In genomic region chr10:98445200-98445812, GRCh38 we compare ENCODE assay signal across 10 cellular contexts. TPM values are rescaled to one million over a fixed set of nuclear protein-coding genes. Genes with fewer than 3 reads are reported as not detected.
DNase-seq lines count a peak whose midpoint lies in the region; ATAC-seq and TF ChIP-seq lines count a peak whose summit lies in the region.
"Had no signal": no experiment of that assay in that cellular context is flagged by ENCODE, and none has a peak within 500 bp of the region (broad histone marks: within the 10 kb centered on the region; RNA-seq: fewer than 3 reads in every experiment).

No MANE protein-coding gene starts in this region.

- no peak for DNase-seq in DND-41
- DNase-seq in progenitor cell of endocrine pancreas (ENCODE audit: low spot score, unreplicated experiment): no peak
- DNase-seq in NCI-H146 treated with DMSO at 0.1 percent for 48 hours (lab: John Stamatoyannopoulos, UW; ENCODE audit: unreplicated experiment): no peak
- no peak for DNase-seq in LoVo (ENCODE audit: low spot score)
- DNase-seq in NCI-H2196 treated with DMSO at 0.1 percent for 48 hours (lab: John Stamatoyannopoulos, UW; ENCODE audit: unreplicated experiment): no peak

- H3K9ac ChIP-seq in DND-41 (ENCODE audit: low read depth, low read length) (peak overlapping the region; percentile 84), OCI-LY3 (ENCODE audit: low read length) (peak overlapping the region; percentile 88), endocrine pancreas (ENCODE audit: control insufficient read depth, insufficient read depth, low read length) (no peak overlapping the region)

- H3K27ac Mint-ChIP-seq in progenitor cell of endocrine pancreas: peak overlapping the region; percentile 93

- no peaks in the 10 kb centered on the region for H3K9me3 ChIP-seq in DND-41 (ENCODE audit: insufficient read depth, low read length, severe bottlenecking)
- H3K9me3 ChIP-seq in OCI-LY3 (ENCODE audit: insufficient read depth, low read length): no peaks in the 10 kb centered on the region
- no peaks in the 10 kb centered on the region for H3K9me3 ChIP-seq in endocrine pancreas (ENCODE audit: control insufficient read depth, low read length)
- H3K9me3 ChIP-seq: mucosa of descending colon, thyroid gland had no signal

- no peak for ATAC-seq in DND-41 (ENCODE audit: insufficient read depth, low read depth)
- ATAC-seq in HG02642 (IDR thresholded peaks at IDR 0.05; ENCODE audit: poor library complexity, unreplicated experiment): no peak

- peaks cover 8% of the 10 kb centered on the region for H3K4me1 Mint-ChIP-seq in progenitor cell of endocrine pancreas (ENCODE audit: low read depth)

- peak overlapping the region; percentile 85 for H3K4me3 Mint-ChIP-seq in progenitor cell of endocrine pancreas (ENCODE audit: low read depth)

- H3K36me3 Mint-ChIP-seq in progenitor cell of endocrine pancreas (ENCODE audit: insufficient read depth): peaks cover 19% of the 10 kb centered on the region

- peaks cover 32% of the 10 kb centered on the region for H3K4me1 ChIP-seq in DND-41 (ENCODE audit: insufficient read depth, low read length)
- peaks cover 34% of the 10 kb centered on the region for H3K4me1 ChIP-seq in OCI-LY3 (ENCODE audit: low read length)
- H3K4me1 ChIP-seq in endocrine pancreas (ENCODE audit: control insufficient read depth, insufficient read depth, low read length): peaks cover 4% of the 10 kb centered on the region

- H3K4me3 ChIP-seq in DND-41 (ENCODE audit: low read depth in 1 of 2, low read length in 2 of 2): peak overlapping the region in 1 of 2 experiments; percentile 99; a peak in 2 of 4 replicates
- H3K4me3 ChIP-seq in OCI-LY3 (ENCODE audit: low read length): peak overlapping the region; percentile 88
- peak overlapping the region; percentile 43 for H3K4me3 ChIP-seq in endocrine pancreas (ENCODE audit: control insufficient read depth, insufficient read depth, low read length)

- H3K27me3 ChIP-seq in DND-41 (ENCODE audit: insufficient read depth, low read length, poor library complexity) (peaks cover under 1% of the 10 kb centered on the region), OCI-LY3 (ENCODE audit: low read depth, low read length) (no peaks in the 10 kb centered on the region), endocrine pancreas (ENCODE audit: control insufficient read depth, insufficient read depth, low read length) (no peaks in the 10 kb centered on the region)
- H3K27me3 ChIP-seq: thyroid gland had no signal

- H3K27ac ChIP-seq in DND-41 (ENCODE audit: low read length) (0 out of 2 replicates have a peak overlapping the region, but pooled peaks have one; percentile 93), OCI-LY3 (ENCODE audit: low read length) (no peak overlapping the region)

- no peaks in the 10 kb centered on the region for H3K9me3 Mint-ChIP-seq in progenitor cell of endocrine pancreas (ENCODE audit: low read depth)

- H3K79me2 ChIP-seq in DND-41 (ENCODE audit: insufficient read depth, low read length) (peaks cover 31% of the 10 kb centered on the region), OCI-LY3 (ENCODE audit: low read length) (peaks cover 30% of the 10 kb centered on the region)

- H3K4me2 ChIP-seq in DND-41 (ENCODE audit: insufficient read depth, low read length) (peak overlapping the region; percentile 85), OCI-LY3 (ENCODE audit: low read length) (peak overlapping the region; percentile 89)

- no peaks in the 10 kb centered on the region for H3K27me3 Mint-ChIP-seq in progenitor cell of endocrine pancreas

- H2AFZ ChIP-seq in DND-41 (ENCODE audit: low read depth, low read length): no peak overlapping the region
- H2AFZ ChIP-seq in OCI-LY3 (ENCODE audit: low read depth, low read length): no peak overlapping the region

- TF ChIP-seq CTCF in DND-41 (IDR thresholded peaks at IDR 0.05; ENCODE audit: borderline replicate concordance, extremely low read depth, low read length, poor library complexity, severe bottlenecking) (no peak), OCI-LY3 (IDR thresholded peaks at IDR 0.05; ENCODE audit: low read depth, low read length) (no peak), progenitor cell of endocrine pancreas (IDR thresholded peaks at IDR 0.05; ENCODE audit: unreplicated experiment) (no peak)

- peaks cover 46% of the 10 kb centered on the region for H3K36me3 ChIP-seq in DND-41 (ENCODE audit: insufficient read depth, low read length)
- peaks cover 23% of the 10 kb centered on the region for H3K36me3 ChIP-seq in OCI-LY3 (replicated peaks; ENCODE audit: low read depth, low read length)
- no peaks in the 10 kb centered on the region for H3K36me3 ChIP-seq in endocrine pancreas (ENCODE audit: control insufficient read depth, insufficient read depth, low read length)

- H4K20me1 ChIP-seq in DND-41 (ENCODE audit: insufficient read depth, low read length): no peaks in the 10 kb centered on the region; the same call in 1 of the 2 replicates
- 0 out of 2 replicates have a peak, but pooled peaks cover 3% of the 10 kb centered on the region for H4K20me1 ChIP-seq in OCI-LY3 (ENCODE audit: insufficient read depth, low read length)

RNA-seq across cellular contexts. Expression of gene HPS1, which starts 1.4 kb away (rescaled TPM):
- 51.3 and 52.1 TPM in 2 replicates for total RNA-seq in progenitor cell of endocrine pancreas

RNA-seq across cellular contexts. Expression of gene PYROXD2, which starts 30.3 kb away (rescaled TPM):
- 13.3 and 15.8 TPM in 2 replicates for total RNA-seq in progenitor cell of endocrine pancreas
